ENCODE assay signal across 23 cellular contexts in the genomic region with DNA sequence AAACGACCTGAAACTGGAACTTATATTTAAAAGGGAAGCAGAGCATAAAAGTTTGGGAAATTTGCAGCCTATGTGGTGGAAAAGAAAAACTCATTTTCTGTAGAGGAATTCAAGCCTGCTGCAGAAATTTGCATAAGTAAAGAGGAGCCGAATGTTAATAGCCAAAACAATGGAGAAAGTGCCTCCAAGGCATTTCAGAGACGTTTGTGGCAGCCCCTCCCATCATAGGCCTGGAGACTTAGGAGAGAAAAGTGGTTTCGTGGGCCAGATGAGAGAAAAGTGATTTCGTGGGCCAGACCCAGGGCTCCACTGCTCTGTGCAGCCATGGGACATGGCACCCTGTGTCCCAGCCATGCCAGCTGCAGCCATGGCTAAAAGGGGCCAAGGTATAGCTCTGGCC.
DNase-seq lines count a peak whose midpoint lies in the region; ATAC-seq, FAIRE-seq and TF ChIP-seq lines count a peak whose summit lies in the region.
"Had no signal": no experiment of that assay in that cellular context is flagged by ENCODE, and none has a peak within 500 bp of the region (broad histone marks: within the 10 kb centered on the region; RNA-seq: fewer than 3 reads in every experiment).

No MANE protein-coding gene starts in this region.

- peak; percentile 64 for ATAC-seq in WTC11
- no peak for ATAC-seq in GM18868 (IDR thresholded peaks at IDR 0.05; ENCODE audit: unreplicated experiment)
- no peak for ATAC-seq in GM18870 (IDR thresholded peaks at IDR 0.05; ENCODE audit: unreplicated experiment)
- ATAC-seq in right cardiac atrium, result no peak
- ATAC-seq: A549, HepG2 had no signal

- no peaks in the 10 kb centered on the region for H3K9me3 ChIP-seq in HAP-1
- no peaks in the 10 kb centered on the region for H3K9me3 ChIP-seq in iPS-20b (ENCODE audit: insufficient read depth, low read depth, low read length)
- no peaks in the 10 kb centered on the region for H3K9me3 ChIP-seq in right cardiac atrium (ENCODE audit: control insufficient read depth, low read length)
- H3K9me3 ChIP-seq: A549, Caco-2 had no signal

- H3K4me1 ChIP-seq in HAP-1 (peaks cover 14% of the 10 kb centered on the region), iPS-20b (ENCODE audit: insufficient read depth, low read length) (no peaks in the 10 kb centered on the region), right cardiac atrium (ENCODE audit: control insufficient read depth, insufficient read depth, low read length) (no peaks in the 10 kb centered on the region)
- H3K4me1 ChIP-seq: A549, Caco-2 had no signal

- DNase-seq in ELF-1 (ENCODE audit: low read depth, low spot score), result peak; percentile 70
- DNase-seq in HAP-1 (ENCODE audit: low spot score in 2 of 2), result peak; percentile 66 to 69
- peak; percentile 9 for DNase-seq in WTC11 (ENCODE audit: low spot score)
- DNase-seq in GM12891 (ENCODE audit: insufficient read length, low spot score), result no peak
- no peak for DNase-seq in right cardiac atrium
- DNase-seq: AML-193; Caco-2; CD4-positive, alpha-beta T cell; GDM1; GM23248; HCEC 1CT; KBM-7 had no signal

- TF ChIP-seq CTCF in WTC11 (IDR thresholded peaks at IDR 0.05), result no peak

- peaks cover 26% of the 10 kb centered on the region for H3K36me3 Mint-ChIP-seq in WTC11
- H3K36me3 Mint-ChIP-seq: IgD-negative memory B cell had no signal

- H3K9me3 Mint-ChIP-seq in WTC11, result peaks cover 26% of the 10 kb centered on the region
- H3K9me3 Mint-ChIP-seq: CD4-positive, alpha-beta T cell had no signal

- POLR2A ChIA-PET in WTC11 (lab: Charles Lee), result no interaction called here

- TF ChIP-seq POLR2A in GM12891 (IDR thresholded peaks at IDR 0.05; ENCODE audit: low read depth, low read length), result no peak

- H3K4me3 ChIP-seq in HAP-1 (no peak overlapping the region), iPS-20b (ENCODE audit: low read length) (peak overlapping the region; percentile 26; the same call in 1 of the 2 replicates), right cardiac atrium (ENCODE audit: low read length) (no peak overlapping the region)
- H3K4me3 ChIP-seq: A549, GM23248 had no signal

- WGBS in right cardiac atrium, result 50% methylated on average over 5 of the region's 5 CpGs

- no peak overlapping the region for H3K27ac Mint-ChIP-seq in WTC11
- H3K27ac Mint-ChIP-seq: CD4-positive, alpha-beta T cell; IgD-negative memory B cell had no signal

- intact Hi-C loops in right cardiac atrium (cut with DNase I), result no loop called here

- H3K36me3 ChIP-seq in HAP-1 (replicated peaks) (no peaks in the 10 kb centered on the region), iPS-20b (ENCODE audit: insufficient read depth, low read depth, low read length) (no peaks in the 10 kb centered on the region)

- in situ Hi-C loops in HAP-1 (cut with MboI; ENCODE audit: low sequenced_read_pairs), result no loop called here

- no peak overlapping the region for H3K27ac ChIP-seq in iPS-20b (ENCODE audit: low read length)
- H3K27ac ChIP-seq in right cardiac atrium (ENCODE audit: low read length), result no peak overlapping the region
- H3K27ac ChIP-seq: 22Rv1, A549, C4-2B, GM23248, HL-60 had no signal

- FAIRE-seq in GM12891 (lab: Jason Lieb, UNC), result no peak
- FAIRE-seq: A549, D721Med, GM19239, HepG2 had no signal

- CTCF ChIA-PET in WTC11 (lab: Charles Lee), result no interaction called here

- peak overlapping the region; percentile 33; the same call in 1 of the 2 replicates for H3K4me3 Mint-ChIP-seq in WTC11
- H3K4me3 Mint-ChIP-seq: CD4-positive, alpha-beta T cell; IgD-negative memory B cell had no signal

- H3K27me3 ChIP-seq in HAP-1 (ENCODE audit: low read depth), result no peaks in the 10 kb centered on the region
- no peaks in the 10 kb centered on the region for H3K27me3 ChIP-seq in iPS-20b (ENCODE audit: insufficient read depth, low read length)
- no peaks in the 10 kb centered on the region for H3K27me3 ChIP-seq in right cardiac atrium (ENCODE audit: control insufficient read depth, insufficient read depth)

- no peak overlapping the region for H3K9ac ChIP-seq in iPS-20b (ENCODE audit: low read depth, low read length)
- H3K9ac ChIP-seq: GM23248 had no signal

- no peaks in the 10 kb centered on the region; the same call in 1 of the 2 replicates for H3K27me3 Mint-ChIP-seq in WTC11 (ENCODE audit: low read depth)
- H3K27me3 Mint-ChIP-seq: CD4-positive, alpha-beta T cell; IgD-negative memory B cell had no signal

- H3K4me1 Mint-ChIP-seq in WTC11, result peaks cover 16% of the 10 kb centered on the region
- H3K4me1 Mint-ChIP-seq: IgD-negative memory B cell had no signal

TF ChIP-seq in WTC11, 78 proteins besides CTCF, POLR2A, EP300 and RAD21 (continues in another document):
- TF ChIP-seq, protein P1, sequence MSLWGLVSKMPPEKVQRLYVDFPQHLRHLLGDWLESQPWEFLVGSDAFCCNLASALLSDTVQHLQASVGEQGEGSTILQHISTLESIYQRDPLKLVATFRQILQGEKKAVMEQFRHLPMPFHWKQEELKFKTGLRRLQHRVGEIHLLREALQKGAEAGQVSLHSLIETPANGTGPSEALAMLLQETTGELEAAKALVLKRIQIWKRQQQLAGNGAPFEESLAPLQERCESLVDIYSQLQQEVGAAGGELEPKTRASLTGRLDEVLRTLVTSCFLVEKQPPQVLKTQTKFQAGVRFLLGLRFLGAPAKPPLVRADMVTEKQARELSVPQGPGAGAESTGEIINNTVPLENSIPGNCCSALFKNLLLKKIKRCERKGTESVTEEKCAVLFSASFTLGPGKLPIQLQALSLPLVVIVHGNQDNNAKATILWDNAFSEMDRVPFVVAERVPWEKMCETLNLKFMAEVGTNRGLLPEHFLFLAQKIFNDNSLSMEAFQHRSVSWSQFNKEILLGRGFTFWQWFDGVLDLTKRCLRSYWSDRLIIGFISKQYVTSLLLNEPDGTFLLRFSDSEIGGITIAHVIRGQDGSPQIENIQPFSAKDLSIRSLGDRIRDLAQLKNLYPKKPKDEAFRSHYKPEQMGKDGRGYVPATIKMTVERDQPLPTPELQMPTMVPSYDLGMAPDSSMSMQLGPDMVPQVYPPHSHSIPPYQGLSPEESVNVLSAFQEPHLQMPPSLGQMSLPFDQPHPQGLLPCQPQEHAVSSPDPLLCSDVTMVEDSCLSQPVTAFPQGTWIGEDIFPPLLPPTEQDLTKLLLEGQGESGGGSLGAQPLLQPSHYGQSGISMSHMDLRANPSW (CRISPR knock-in tag; conservative IDR thresholded peaks at IDR 0.05; ENCODE audit: low read depth), result no peak

TF ChIP-seq in GM12891, 5 proteins besides CTCF, POLR2A, EP300 and RAD21:
- TF ChIP-seq TAF1 (IDR thresholded peaks at IDR 0.05; ENCODE audit: low read depth, low read length) (no peak), POLR2AphosphoS5 (IDR thresholded peaks at IDR 0.05; ENCODE audit: low read depth, low read length) (no peak), POU2F2 (IDR thresholded peaks at IDR 0.05; ENCODE audit: low read depth, low read length) (no peak), PAX5 (IDR thresholded peaks at IDR 0.05; ENCODE audit: insufficient read depth, low read length, severe bottlenecking) (no peak), SPI1 (IDR thresholded peaks at IDR 0.05; ENCODE audit: low read depth, low read length) (no peak)

Comparison
In these comparisons a context has a peak if more than half of its experiments do, and no peak if none do; other contexts are left out.
1. DNase-seq: peak in ELF-1 (single experiment), HAP-1 (2 of 2) and WTC11 (single experiment); none in GM12891 (single experiment) and right cardiac atrium (0 of 3).